Comparison of ENCODE assay signal across 18 cellular contexts in genomic region chr22:41907436-41908401, GRCh38. TPM values are rescaled to one million over a fixed set of nuclear protein-coding genes. Genes with fewer than 3 reads are reported as not detected.
DNase-seq lines count a peak whose midpoint lies in the region; ATAC-seq and TF ChIP-seq lines count a peak whose summit lies in the region.
"Had no signal": no experiment of that assay in that cellular context is flagged by ENCODE, and none has a peak within 500 bp of the region (broad histone marks: within the 10 kb centered on the region; RNA-seq: fewer than 3 reads in every experiment).

No MANE protein-coding gene starts in this region.

- TF ChIP-seq CTCF in astrocyte of the spinal cord (IDR thresholded peaks at IDR 0.05; ENCODE audit: low read depth, low read length) (no peak), esophagus squamous epithelium (IDR thresholded peaks at IDR 0.05) (no peak)

- H3K4me1 ChIP-seq in esophagus squamous epithelium: peaks cover 13 to 38% (median 18%) of the 10 kb centered on the region in 3 donors

- H3K4me3 Mint-ChIP-seq in activated T-cell treated with anti-CD3 and anti-CD28 coated beads, Interleukin-2, amount 50 U/mL, for 4 hours: no peak overlapping the region
- peak overlapping the region in 3 of 4 donors; percentile 41 to 90 (median 88) for H3K4me3 Mint-ChIP-seq in IgD-negative memory B cell
- peak overlapping the region; percentile 44 for H3K4me3 Mint-ChIP-seq in stimulated activated effector memory CD8-positive, alpha-beta T cell treated with anti-CD3 and anti-CD28 coated beads, Interleukin-12 subunit alpha, Interleukin-12 subunit beta, amount 100 ng/mL, for 72 hours
- H3K4me3 Mint-ChIP-seq: nephron, WTC11 had no signal

- intact Hi-C loops in esophagus squamous epithelium (cut with DNase I): no loop called here

- 67 to 85% methylated on average over 4 to 5 of the region's 10 CpGs for WGBS in esophagus squamous epithelium, 2 donors

- in situ Hi-C loops in astrocyte of the spinal cord (cut with HindIII; ENCODE audit: low sequenced_read_pairs): no loop called here

- H3K27me3 ChIP-seq in esophagus squamous epithelium: peaks cover 14 to 41% (median 17%) of the 10 kb centered on the region in 4 donors

- no peak for TF ChIP-seq POLR2A in esophagus squamous epithelium (IDR thresholded peaks at IDR 0.05)

- H3K27me3 Mint-ChIP-seq in activated T-cell treated with anti-CD3 and anti-CD28 coated beads, Interleukin-2, amount 50 U/mL, for 4 hours (ENCODE audit: low read depth): peaks cover 21% of the 10 kb centered on the region
- H3K27me3 Mint-ChIP-seq in IgD-negative memory B cell: peaks cover 10% of the 10 kb centered on the region

- peak overlapping the region; percentile 55 to 99 (median 87) for H3K27ac Mint-ChIP-seq in IgD-negative memory B cell
- H3K27ac Mint-ChIP-seq in stimulated activated effector memory CD8-positive, alpha-beta T cell treated with anti-CD3 and anti-CD28 coated beads, Interleukin-12 subunit alpha, Interleukin-12 subunit beta, amount 100 ng/mL, for 72 hours: peak overlapping the region; percentile 82
- H3K27ac Mint-ChIP-seq: nephron, WTC11 had no signal

- ATAC-seq in activated T-cell treated with anti-CD3 and anti-CD28 coated beads, Interleukin-2, amount 50 U/mL, for 4 hours: peak; percentile 9 to 10
- peak; percentile 63 for ATAC-seq in stimulated activated effector memory CD8-positive, alpha-beta T cell treated with anti-CD3 and anti-CD28 coated beads, Interleukin-12 subunit alpha, Interleukin-12 subunit beta, amount 100 ng/mL, for 72 hours
- ATAC-seq in GM21360 (IDR thresholded peaks at IDR 0.05; ENCODE audit: unreplicated experiment): no peak

- H3K9me3 ChIP-seq in esophagus squamous epithelium: no peaks in the 10 kb centered on the region

- H3K9me3 Mint-ChIP-seq in activated T-cell treated with anti-CD3 and anti-CD28 coated beads, Interleukin-2, amount 50 U/mL, for 4 hours: no peaks in the 10 kb centered on the region
- H3K9me3 Mint-ChIP-seq in IgD-negative memory B cell: no peaks in the 10 kb centered on the region
- H3K9me3 Mint-ChIP-seq in stimulated activated effector memory CD8-positive, alpha-beta T cell treated with anti-CD3 and anti-CD28 coated beads, Interleukin-12 subunit alpha, Interleukin-12 subunit beta, amount 100 ng/mL, for 72 hours: no peaks in the 10 kb centered on the region
- H3K9me3 Mint-ChIP-seq: nephron, WTC11 had no signal

- no peak overlapping the region for H3K27ac ChIP-seq in esophagus squamous epithelium

- peaks cover 9% of the 10 kb centered on the region for H3K36me3 Mint-ChIP-seq in activated T-cell treated with anti-CD3 and anti-CD28 coated beads, Interleukin-2, amount 50 U/mL, for 4 hours (ENCODE audit: insufficient read depth)
- peaks cover 6% of the 10 kb centered on the region for H3K36me3 Mint-ChIP-seq in IgD-negative memory B cell
- H3K36me3 Mint-ChIP-seq in stimulated activated effector memory CD8-positive, alpha-beta T cell treated with anti-CD3 and anti-CD28 coated beads, Interleukin-12 subunit alpha, Interleukin-12 subunit beta, amount 100 ng/mL, for 72 hours: peaks cover 79% of the 10 kb centered on the region

- peaks cover 30% of the 10 kb centered on the region for H3K4me1 Mint-ChIP-seq in activated T-cell treated with anti-CD3 and anti-CD28 coated beads, Interleukin-2, amount 50 U/mL, for 4 hours (ENCODE audit: low read depth)
- peaks cover 9 to 25% (median 24%) of the 10 kb centered on the region in 3 donors for H3K4me1 Mint-ChIP-seq in IgD-negative memory B cell
- peaks cover 40% of the 10 kb centered on the region for H3K4me1 Mint-ChIP-seq in stimulated activated effector memory CD8-positive, alpha-beta T cell treated with anti-CD3 and anti-CD28 coated beads, Interleukin-12 subunit alpha, Interleukin-12 subunit beta, amount 100 ng/mL, for 72 hours

- DNase-seq in activated T-cell treated with anti-CD3 and anti-CD28 coated beads, Interleukin-2, amount 50 U/mL, for 4 hours: no peak
- no peak for DNase-seq in activated T-cell treated with anti-CD3 and anti-CD28 coated beads, Interleukin-2, amount 50 U/mL, for 1 hour
- DNase-seq in astrocyte of the spinal cord (ENCODE audit: low read depth, low spot score) (peak; percentile 17), esophagus squamous epithelium (lab: John Stamatoyannopoulos, UW) (no peak), NCI-H226 (no peak)
- DNase-seq in stimulated activated effector memory CD8-positive, alpha-beta T cell treated with anti-CD3 and anti-CD28 coated beads, Interleukin-12 subunit alpha, Interleukin-12 subunit beta, amount 100 ng/mL, for 72 hours (ENCODE audit: low spot score in 2 of 2): no peak
- DNase-seq: activated naive CD4-positive, alpha-beta T cell treated with anti-CD3 and anti-CD28 coated beads, Interleukin-2, amount 50 U/mL, for 16 hours; cortex of kidney; foreskin melanocyte; Kasumi-1; kidney glomerular epithelial cell; NCI-H2227 treated with DMSO at 0.1 percent for 48 hours had no signal

- peaks cover 22 to 53% (median 29%) of the 10 kb centered on the region in 3 donors for H3K36me3 ChIP-seq in esophagus squamous epithelium

- H3K4me3 ChIP-seq in astrocyte of the spinal cord (ENCODE audit: low read depth, low read length) (no peak overlapping the region), esophagus squamous epithelium (no peak overlapping the region)
- H3K4me3 ChIP-seq: skin epidermis had no signal

RNA-seq across cellular contexts. Expression of gene SHISA8, which starts 7.2 kb away (rescaled TPM):
- 1 to 10 TPM; 3.9 to 5.6 (median 5.0) TPM for total RNA-seq in activated T-cell treated with anti-CD3 and anti-CD28 coated beads, Interleukin-2, amount 50 U/mL, for 4 hours
- polyA plus RNA-seq in IgD-negative memory B cell: 1.7 TPM
- total RNA-seq in esophagus squamous epithelium: not detected
- total RNA-seq: urinary bladder had no signal
- polyA plus RNA-seq: urinary bladder had no signal

RNA-seq across cellular contexts. Expression of gene TNFRSF13C, which starts 18.9 kb away (rescaled TPM):
- total RNA-seq in activated T-cell treated with anti-CD3 and anti-CD28 coated beads, Interleukin-2, amount 50 U/mL, for 4 hours: 1 to 10 TPM; 6.1 to 7.6 (median 6.9) TPM
- polyA plus RNA-seq in IgD-negative memory B cell: 80.6 TPM
- total RNA-seq in esophagus squamous epithelium: 1 to 10 TPM in 1 of 4 donors, under 1 TPM in 3; 0.19 to 1.9 (median 0.32) TPM

RNA-seq across cellular contexts. Expression of gene CENPM, which starts 39.2 kb away (rescaled TPM):
- 10 to 100 TPM; 40.7 to 52.2 (median 48.5) TPM for total RNA-seq in activated T-cell treated with anti-CD3 and anti-CD28 coated beads, Interleukin-2, amount 50 U/mL, for 4 hours
- polyA plus RNA-seq in IgD-negative memory B cell: 28.7 TPM
- total RNA-seq in esophagus squamous epithelium: 10 to 100 TPM in 2 of 4 donors, 1 to 10 TPM in 2; 6.9 to 12.6 (median 10.5) TPM

Comparison
In these comparisons a context has a peak if more than half of its experiments do, and no peak if none do; other contexts are left out.
1. RNA of gene SHISA8, which starts 7.2 kb away (total RNA-seq): 3.9 to 5.6 TPM in activated T-cell treated with anti-CD3 and anti-CD28 coated beads, Interleukin-2, amount 50 U/mL, for 4 hours; not detected in esophagus squamous epithelium; every median in the first group is over 4 times any median in the second.